ENCODE assay signal across 8 cellular contexts in genomic region chr12:6554168-6554989, GRCh38. TPM values are rescaled to one million over a fixed set of nuclear protein-coding genes. Genes with fewer than 3 reads are reported as not detected.
A peak's percentile ranks its signal among the peaks of the same experiment; 100 is the strongest.
DNase-seq lines count a peak whose midpoint lies in the region; ATAC-seq and TF ChIP-seq lines count a peak whose summit lies in the region.

No MANE protein-coding gene starts in this region.

- TF ChIP-seq POLR2A in right lobe of liver (IDR thresholded peaks at IDR 0.05) = no peak

- peak; percentile 88 for DNase-seq in GM10248 (ENCODE audit: extremely low spot score)
- DNase-seq in HFF-Myc (ENCODE audit: extremely low read depth, low read depth) = no peak
- DNase-seq in NCI-H2107 (lab: John Stamatoyannopoulos, UW) = peak; percentile 51
- peak; percentile 87 for DNase-seq in activated CD4-positive, alpha-beta T cell treated with anti-CD3 and anti-CD28 coated beads for 48 hours
- DNase-seq in dorsolateral prefrontal cortex = peak in 7 of 10 donors; percentile 67 to 88 (median 75)
- DNase-seq in right lobe of liver = peak; percentile 72 to 74 (median 73)
- peak; percentile 50 for DNase-seq in stimulated activated CD8-positive, alpha-beta memory T cell treated with anti-CD3 and anti-CD28 coated beads, Interleukin-12 subunit alpha, Interleukin-12 subunit beta, amount 100 ng/mL, for 1 hour (ENCODE audit: low read depth)

- peak; percentile 77 for TF ChIP-seq CTCF in GM10248 (IDR thresholded peaks at IDR 0.05; ENCODE audit: control extremely low read depth, extremely low read depth, low read depth, missing control alignments)
- TF ChIP-seq CTCF in HFF-Myc (IDR thresholded peaks at IDR 0.05; ENCODE audit: low read depth, low read length, missing control alignments) = peak; percentile 68
- peak in 55 of 56 donors; percentile 25 to 76 (median 58) for TF ChIP-seq CTCF in dorsolateral prefrontal cortex (IDR thresholded peaks at IDR 0.05 in 54 of 56, conservative IDR thresholded peaks at IDR 0.05 in 2 of 56; ENCODE audit: low read depth in 1 of 56, partially characterized antibody in 56 of 56)
- TF ChIP-seq CTCF in right lobe of liver (IDR thresholded peaks at IDR 0.05) = peak; percentile 45 to 60 (median 57)

- no peaks in the 10 kb centered on the region for H3K9me3 ChIP-seq in right lobe of liver

- peaks cover 0 to 17% (median 0%) of the 10 kb centered on the region in 4 donors for H3K36me3 ChIP-seq in right lobe of liver

- H3K27ac ChIP-seq in dorsolateral prefrontal cortex (peak overlapping the region in 58 of 59 donors; percentile 8 to 98 (median 94)), right lobe of liver (peak overlapping the region in 2 of 3 donors; percentile 40 to 57)

- WGBS in right lobe of liver (ENCODE audit: insufficient coverage, low coverage, low lambda C conversion rate, missing lambda C conversion rate) = 13% methylated on average over 19 of the region's 21 CpGs

- ATAC-seq in right lobe of liver (peak; percentile 57 to 67 (median 60)), HG03469 (IDR thresholded peaks at IDR 0.05; ENCODE audit: unreplicated experiment) (no peak)

- intact Hi-C loops in dorsolateral prefrontal cortex (cut with DNase I) (loop anchor here in 1 of 2 donors (5.0 kb wide), 1 partner anchor 82 kb away; the partner anchor contains the start of gene VAMP1), right lobe of liver (cut with DNase I) (no loop called here)

- peaks cover 0 to 30% (median 13%) of the 10 kb centered on the region in 4 donors for H3K4me1 ChIP-seq in right lobe of liver

- H3K4me3 ChIP-seq in HFF-Myc (replicated peaks; ENCODE audit: low read depth, low read length) = peak overlapping the region; percentile 78
- H3K4me3 ChIP-seq in dorsolateral prefrontal cortex = peak overlapping the region; percentile 64 to 100 (median 95)
- peak overlapping the region; percentile 69 to 88 (median 81) for H3K4me3 ChIP-seq in right lobe of liver

- POLR2A ChIA-PET in GM10248 (lab: Yijun Ruan, JAX) = interaction anchor here (0.6 kb wide), 1 partner anchor 19 kb away, joined by 3 read pairs; no protein-coding TSS in a partner anchor

- no peaks in the 10 kb centered on the region for H3K27me3 ChIP-seq in dorsolateral prefrontal cortex
- H3K27me3 ChIP-seq in right lobe of liver = no peaks in the 10 kb centered on the region

- CTCF ChIA-PET in GM10248 (lab: Yijun Ruan, JAX) = interaction anchor here (0.6 to 20.9 kb wide), 26 partner anchors 9 to 294 kb away, joined by 3 to 280 read pairs (median 3); partner anchors contain the start of genes COPS7A, GAPDH, LPAR5 and MLF2

RNA-seq across cellular contexts. Expression of gene IFFO1, which starts 1.5 kb away (rescaled TPM):
- total RNA-seq in dorsolateral prefrontal cortex (10 to 100 TPM; 29.9 to 71.0 (median 45.2) TPM), right lobe of liver (1 to 10 TPM; 5.5 to 9.3 (median 7.4) TPM)

RNA-seq across cellular contexts. Expression of gene NOP2, which starts 13.7 kb away (rescaled TPM):
- total RNA-seq in dorsolateral prefrontal cortex (10 to 100 TPM; 17.8 to 57.6 (median 26.6) TPM), right lobe of liver (10 to 100 TPM; 12.6 to 20.1 (median 18.5) TPM)

RNA-seq across cellular contexts. Expression of gene GAPDH, which starts 20.1 kb away (rescaled TPM):
- 1,000 to 10,000 TPM; 1,552 to 3,778 (median 2,635) TPM for total RNA-seq in dorsolateral prefrontal cortex
- 1,000 to 10,000 TPM in 4 of 6 experiments, 100 to 1,000 TPM in 2; 788 to 3,247 (median 1,580) TPM for total RNA-seq in right lobe of liver

RNA-seq across cellular contexts. Expression of gene CHD4, which starts 52.8 kb away (rescaled TPM):
- total RNA-seq in dorsolateral prefrontal cortex (100 to 1,000 TPM; 139 to 266 (median 179) TPM), right lobe of liver (100 to 1,000 TPM in 1 of 6 experiments, 10 to 100 TPM in 5; 66.7 to 102 (median 82.3) TPM)
